ENCODE assay signal across 8 cellular contexts in the genomic region with DNA sequence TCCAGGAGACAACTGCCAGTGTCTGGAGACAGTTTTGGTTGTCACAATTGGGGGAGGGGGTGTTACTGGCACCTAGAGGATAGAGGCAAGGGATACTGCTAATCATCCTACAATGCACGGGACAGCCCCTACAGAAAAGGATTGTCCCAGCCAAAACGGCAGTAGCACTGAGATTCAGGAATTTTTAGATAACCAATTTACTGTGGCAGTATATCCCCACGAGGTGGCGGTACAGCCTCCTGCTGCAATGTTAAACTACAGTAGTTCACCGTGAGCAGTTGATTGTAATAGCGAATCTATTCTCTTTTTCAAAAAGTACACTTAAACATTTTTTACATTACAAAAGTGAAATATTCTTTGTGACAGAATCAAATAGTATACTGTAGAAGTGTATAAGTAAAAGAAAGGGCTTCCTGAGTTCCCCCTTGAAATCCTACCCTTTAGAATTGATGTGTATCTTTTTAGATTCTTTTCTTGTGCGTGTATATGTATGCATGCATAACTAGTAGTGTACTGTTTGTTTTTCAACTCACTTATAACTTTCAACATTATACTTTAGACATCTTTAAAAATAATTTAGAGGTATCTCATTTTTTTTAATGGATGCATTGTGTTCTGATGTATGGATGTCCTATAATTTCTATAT. TPM values are rescaled to one million over a fixed set of nuclear protein-coding genes. Genes with fewer than 3 reads are reported as not detected.
A peak's percentile ranks its signal among the peaks of the same experiment; 100 is the strongest.
DNase-seq lines count a peak whose midpoint lies in the region; ATAC-seq and TF ChIP-seq lines count a peak whose summit lies in the region.
"Not testable (repeated sequence)": the region's sequence is repeated elsewhere in the genome, so short reads cannot be mapped to it uniquely, and the experiment has no call there.

No MANE protein-coding gene starts in this region.

- H3K9me3 Mint-ChIP-seq in CD8-positive, alpha-beta T cell = not testable (repeated sequence)

- peak; percentile 37 to 72 (median 65) for DNase-seq in CD8-positive, alpha-beta T cell
- DNase-seq in OCI-M1 (lab: John Stamatoyannopoulos, UW) (peak; percentile 63), brain microvascular endothelial cell (peak; percentile 62), heart left ventricle (peak; percentile 45 to 67 (median 59)), omental fat pad (ENCODE audit: low spot score) (peak; percentile 34)
- DNase-seq in activated CD4-positive, alpha-beta T cell treated with anti-CD3 and anti-CD28 coated beads, Interleukin-2, amount 50 U/mL, for 1 hour = peak; percentile 64
- DNase-seq in stimulated activated CD8-positive, alpha-beta memory T cell treated with anti-CD3 and anti-CD28 coated beads, Interleukin-7, amount 100 ng/mL, for 1 hour (ENCODE audit: low read depth in 2 of 2) = peak; percentile 6 to 39

- CTCF ChIA-PET in CD8-positive, alpha-beta T cell (lab: Charles Lee) = not testable (repeated sequence)

- H3K4me1 Mint-ChIP-seq in CD8-positive, alpha-beta T cell (ENCODE audit: low read depth) = not testable (repeated sequence)

- in situ Hi-C loops in brain microvascular endothelial cell (cut with HindIII; ENCODE audit: low pct_ligation_motif_present, low sequenced_read_pairs) = not testable (repeated sequence)

- not testable (repeated sequence) for H3K36me3 Mint-ChIP-seq in CD8-positive, alpha-beta T cell

- not testable (repeated sequence) for TF ChIP-seq POLR2A in heart left ventricle (IDR thresholded peaks at IDR 0.05)

- not testable (repeated sequence) for H3K27ac ChIP-seq in CD8-positive, alpha-beta T cell (ENCODE audit: low read depth, low read length); brain microvascular endothelial cell; heart left ventricle

- POLR2A ChIA-PET in CD8-positive, alpha-beta T cell (lab: Charles Lee) = not testable (repeated sequence)

- peak; percentile 75 for ATAC-seq in CD8-positive, alpha-beta T cell
- peak in 3 of 4 donors; percentile 60 to 69 (median 68) for ATAC-seq in heart left ventricle
- not testable (repeated sequence) for ATAC-seq in omental fat pad (ENCODE audit: low FRiP score)

- not testable (repeated sequence) for H3K9me3 ChIP-seq in CD8-positive, alpha-beta T cell (ENCODE audit: low read length); heart left ventricle

- intact Hi-C loops in CD8-positive, alpha-beta T cell (cut with DNase I, micrococcal nuclease); heart left ventricle (cut with DNase I): not testable (repeated sequence)

- not testable (repeated sequence) for H3K4me1 ChIP-seq in CD8-positive, alpha-beta T cell (ENCODE audit: insufficient read depth, low read length); heart left ventricle

- H3K27me3 ChIP-seq in CD8-positive, alpha-beta T cell (ENCODE audit: insufficient read depth, low read length); brain microvascular endothelial cell (replicated peaks); heart left ventricle: not testable (repeated sequence)

- peak; percentile 65 for TF ChIP-seq RAD21 in Ishikawa (IDR thresholded peaks at IDR 0.05; ENCODE audit: low read depth)

- H3K4me3 ChIP-seq in CD8-positive, alpha-beta T cell (ENCODE audit: low read depth, low read length); brain microvascular endothelial cell (ENCODE audit: low read depth, low read length); heart left ventricle: not testable (repeated sequence)

- H3K27ac Mint-ChIP-seq in CD8-positive, alpha-beta T cell = not testable (repeated sequence)

- not testable (repeated sequence) for H3K4me3 Mint-ChIP-seq in CD8-positive, alpha-beta T cell

- H3K27me3 Mint-ChIP-seq in CD8-positive, alpha-beta T cell (ENCODE audit: low read depth) = not testable (repeated sequence)

- peak; percentile 66 for TF ChIP-seq CTCF in CD8-positive, alpha-beta T cell (IDR thresholded peaks at IDR 0.05)
- peak; percentile 55 for TF ChIP-seq CTCF in brain microvascular endothelial cell (IDR thresholded peaks at IDR 0.05; ENCODE audit: low read depth, low read length, missing control alignments)
- peak; percentile 37 to 66 (median 58) for TF ChIP-seq CTCF in heart left ventricle (IDR thresholded peaks at IDR 0.05)
- TF ChIP-seq CTCF in omental fat pad (IDR thresholded peaks at IDR 0.05) = not testable (repeated sequence)

- H3K36me3 ChIP-seq in CD8-positive, alpha-beta T cell (ENCODE audit: insufficient read depth, low read length); brain microvascular endothelial cell (replicated peaks); heart left ventricle: not testable (repeated sequence)

- WGBS in heart left ventricle, 4 donors = 9 to 14% (median 12%) methylated on average over 7 of the region's 7 CpGs

- not testable (repeated sequence) for TF ChIP-seq EP300 in Ishikawa (IDR thresholded peaks at IDR 0.05; ENCODE audit: borderline replicate concordance)

RNA-seq across cellular contexts. Expression of a gene that starts 30.4 kb away (rescaled TPM):
- 1 to 10 TPM; 4.3 to 5.7 TPM for total RNA-seq in CD8-positive, alpha-beta T cell
- total RNA-seq in heart left ventricle (1 to 10 TPM in 3 of 9 donors, under 1 TPM in 6; 0.32 to 5.1 (median 0.67) TPM), omental fat pad (1 to 10 TPM; 6.4 to 7.8 (median 7.0) TPM)
- 1 to 10 TPM in 1 of 2 donors, under 1 TPM in 1; 0.42 to 1.1 TPM for polyA plus RNA-seq in heart left ventricle

RNA-seq across cellular contexts. Expression of a gene that starts 31.4 kb away (rescaled TPM):
- total RNA-seq in CD8-positive, alpha-beta T cell = not detected
- total RNA-seq in heart left ventricle = under 1 TPM in 2 of 9 donors, not detected in 7; 0.11 to 0.12 TPM
- polyA plus RNA-seq in heart left ventricle = under 1 TPM in 1 of 2 donors, not detected in 1; 0.04 TPM
- total RNA-seq in omental fat pad = under 1 TPM in 1 of 4 donors, not detected in 3; 0.19 TPM
